In genomic region chr7:68073701-68074100, GRCh38 we compare ENCODE assay signal across 20 cellular contexts.
DNase-seq lines count a peak whose midpoint lies in the region; ATAC-seq, FAIRE-seq and TF ChIP-seq lines count a peak whose summit lies in the region.
"Had no signal": no experiment of that assay in that cellular context is flagged by ENCODE, and none has a peak within 500 bp of the region (broad histone marks: within the 10 kb centered on the region; RNA-seq: fewer than 3 reads in every experiment).

No MANE protein-coding gene starts in this region.

- ATAC-seq in A549 (no peak), HG02798 (IDR thresholded peaks at IDR 0.05; ENCODE audit: poor library complexity, unreplicated experiment) (no peak)
- no peak for ATAC-seq in activated naive CD4-positive, alpha-beta T cell treated with anti-CD3 and anti-CD28 coated beads, Interleukin-2, amount 50 U/mL, for 72 hours

- H3K4me1 ChIP-seq in A549: peaks cover 18% of the 10 kb centered on the region
- no peaks in the 10 kb centered on the region for H3K4me1 ChIP-seq in PC-9 (replicated peaks; ENCODE audit: insufficient read depth)
- no peaks in the 10 kb centered on the region for H3K4me1 ChIP-seq in mesendoderm (ENCODE audit: control insufficient read depth, low read depth, low read length)
- H3K4me1 ChIP-seq: BE2C had no signal

- H4K8ac ChIP-seq in mesendoderm (ENCODE audit: low read depth, low read length): no peak overlapping the region

- no peak overlapping the region for H2AK5ac ChIP-seq in mesendoderm (ENCODE audit: low read length)

- no peak overlapping the region; the same call in 1 of the 2 replicates for H2AFZ ChIP-seq in PC-9
- H2AFZ ChIP-seq: GM23248 had no signal

- no peak overlapping the region for H3K23ac ChIP-seq in mesendoderm (ENCODE audit: low read length)

- H3K9me3 ChIP-seq in A549 (no peaks in the 10 kb centered on the region), PC-9 (ENCODE audit: insufficient read depth, low read depth) (no peaks in the 10 kb centered on the region)
- H3K9me3 ChIP-seq: BE2C had no signal

- intact Hi-C loops in PC-9 (cut with micrococcal nuclease; ENCODE audit: unreplicated experiment): no loop called here

- no peak for TF ChIP-seq POLR2A in A549 (IDR thresholded peaks at IDR 0.05; ENCODE audit: low read length)

- H3K36me3 Mint-ChIP-seq in activated naive CD4-positive, alpha-beta T cell treated with anti-CD3 and anti-CD28 coated beads, Interleukin-2, amount 50 U/mL, for 72 hours: peaks cover 0 to 7% of the 10 kb centered on the region in 2 donors
- H3K36me3 Mint-ChIP-seq: CD4-positive, CD25-positive, alpha-beta regulatory T cell; CD8-positive, alpha-beta memory T cell had no signal

- H3K4me3 ChIP-seq in A549 (no peak overlapping the region), PC-9 (no peak overlapping the region), mesendoderm (ENCODE audit: low read length) (no peak overlapping the region)
- H3K4me3 ChIP-seq: GM23248 had no signal

- no peak overlapping the region for H3K18ac ChIP-seq in mesendoderm (ENCODE audit: low read length)

- CTCF ChIA-PET in A549 (lab: Yijun Ruan, JAX): interaction anchor here (0.6 to 2.0 kb wide), 2 partner anchors 10 to 81 kb away, joined by 3 to 9 read pairs; no protein-coding TSS in a partner anchor
- CTCF ChIA-PET in PC-9 (lab: Charles Lee): no interaction called here

- TF ChIP-seq CTCF in A549 (IDR thresholded peaks at IDR 0.05) (no peak), PC-9 (conservative IDR thresholded peaks at IDR 0.05) (no peak)

- WGBS in A549 (ENCODE audit: missing lambda C conversion rate): 34% methylated on average over 5 of the region's 5 CpGs
- no CpG with 5 or more reads among the region's 5 CpGs for WGBS in mesendoderm (ENCODE audit: extremely low coverage, insufficient coverage, low lambda C conversion rate)

- no peaks in the 10 kb centered on the region for H3K79me1 ChIP-seq in mesendoderm (ENCODE audit: low read length)

- H3K27me3 ChIP-seq in PC-9 (ENCODE audit: insufficient read depth, low read depth): 0 out of 2 replicates have a peak, but pooled peaks cover 7% of the 10 kb centered on the region
- no peaks in the 10 kb centered on the region for H3K27me3 ChIP-seq in mesendoderm (ENCODE audit: insufficient read depth, low read length, poor library complexity)
- H3K27me3 ChIP-seq: BE2C had no signal

- TF ChIP-seq EP300 in A549 (IDR thresholded peaks at IDR 0.05): no peak

- H3K4me2 ChIP-seq in A549 (peak overlapping the region; percentile 62), PC-9 (peak overlapping the region; percentile 64), mesendoderm (ENCODE audit: low read length) (no peak overlapping the region)

- no peaks in the 10 kb centered on the region for H3F3A ChIP-seq in PC-9 (ENCODE audit: insufficient read depth, low read depth)

- no peak overlapping the region for H2BK15ac ChIP-seq in mesendoderm (replicated peaks; ENCODE audit: low read depth)

- H3K56ac ChIP-seq in mesendoderm (ENCODE audit: low read length): no peak overlapping the region

- H3K36me3 ChIP-seq in PC-9 (ENCODE audit: low read depth) (no peaks in the 10 kb centered on the region), mesendoderm (ENCODE audit: control insufficient read depth, insufficient read depth, low read length) (no peaks in the 10 kb centered on the region)
- H3K36me3 ChIP-seq: BE2C had no signal

- POLR2A ChIA-PET in A549 (lab: Yijun Ruan, JAX): no interaction called here
- POLR2A ChIA-PET in PC-9 (lab: Charles Lee; ENCODE audit: unreplicated experiment): no interaction called here

- no TSS peak for BruUV-seq in PC-9 (replicated peaks; lab: Mats Ljungman, UMichigan)

- 0 out of 6 replicates have a peak overlapping the region, but pooled peaks of 1 of the 2 experiments have one; percentile 33 for H3K27ac ChIP-seq in A549
- no peak overlapping the region for H3K27ac ChIP-seq in PC-9
- H3K27ac ChIP-seq in mesendoderm (ENCODE audit: low read depth, low read length): no peak overlapping the region
- H3K27ac ChIP-seq: GM23248 had no signal

- peaks cover 9 to 24% of the 10 kb centered on the region in 2 donors for H3K9me3 Mint-ChIP-seq in activated naive CD4-positive, alpha-beta T cell treated with anti-CD3 and anti-CD28 coated beads, Interleukin-2, amount 50 U/mL, for 72 hours

- no peak for DNase-seq in A549 (ENCODE audit: low read depth in 1 of 2, low spot score in 1 of 2)
- DNase-seq in M059J (ENCODE audit: low read depth): peak; percentile 76
- no peak for DNase-seq in PC-9
- no peak for DNase-seq in mesendoderm
- no peak for DNase-seq in activated naive CD4-positive, alpha-beta T cell treated with anti-CD3 and anti-CD28 coated beads, Interleukin-2, amount 50 U/mL, for 72 hours (ENCODE audit: low spot score in 2 of 2)
- no peak for DNase-seq in NCI-H2227 treated with DMSO at 0.1 percent for 48 hours (lab: John Stamatoyannopoulos, UW)
- DNase-seq: 8988T; ACHN; BE2C; C1 segment of cervical spinal cord; CD4-positive, CD25-positive, alpha-beta regulatory T cell; CD8-positive, alpha-beta memory T cell; COR-L47; GM23248; H7 had no signal

- H3K27ac Mint-ChIP-seq in activated naive CD4-positive, alpha-beta T cell treated with anti-CD3 and anti-CD28 coated beads, Interleukin-2, amount 50 U/mL, for 72 hours: no peak overlapping the region
- H3K27ac Mint-ChIP-seq: CD4-positive, CD25-positive, alpha-beta regulatory T cell; CD8-positive, alpha-beta memory T cell had no signal

- no peak overlapping the region for H2BK5ac ChIP-seq in mesendoderm (ENCODE audit: low read length)

- FAIRE-seq in A549 (lab: Jason Lieb, UNC): no peak
- FAIRE-seq: D721Med, G401.6, GM12891, GM19239 had no signal

- H3K9me2 ChIP-seq in PC-9 (ENCODE audit: insufficient read depth): 0 out of 2 replicates have a peak, but pooled peaks cover 3% of the 10 kb centered on the region

- H2BK120ac ChIP-seq in mesendoderm (ENCODE audit: low read depth, low read length): no peak overlapping the region

- H3K79me2 ChIP-seq in PC-9 (ENCODE audit: low read depth): no peaks in the 10 kb centered on the region
- no peaks in the 10 kb centered on the region for H3K79me2 ChIP-seq in mesendoderm (ENCODE audit: control insufficient read depth, insufficient read depth, low read length)

- H3K4ac ChIP-seq in mesendoderm (ENCODE audit: low read depth, low read length): no peak overlapping the region

- H4K20me1 ChIP-seq in PC-9 (ENCODE audit: insufficient read depth): no peaks in the 10 kb centered on the region

- no peak overlapping the region for H4K5ac ChIP-seq in mesendoderm (ENCODE audit: low read length)

- H3K9ac ChIP-seq in mesendoderm (ENCODE audit: low read length): no peak overlapping the region
- H3K9ac ChIP-seq: GM23248 had no signal

- TF ChIP-seq RAD21 in A549 (conservative IDR thresholded peaks at IDR 0.05 in 1 of 2, IDR thresholded peaks at IDR 0.05 in 1 of 2): no peak

TF ChIP-seq in A549, 52 proteins besides CTCF, POLR2A, EP300 and RAD21:
- TF ChIP-seq MYC (IDR thresholded peaks at IDR 0.05; ENCODE audit: borderline replicate concordance, low read length): no peak
- TF ChIP-seq JUNB (IDR thresholded peaks at IDR 0.05): no peak
- no peak for TF ChIP-seq HMGXB4 (CRISPR knock-in tag; IDR thresholded peaks at IDR 0.05; ENCODE audit: borderline replicate concordance)
- no peak for TF ChIP-seq ELK1 (IDR thresholded peaks at IDR 0.05; ENCODE audit: low read depth, low read length)
- TF ChIP-seq CHD4 (IDR thresholded peaks at IDR 0.05; ENCODE audit: borderline replicate concordance): no peak
- TF ChIP-seq HDAC2 (IDR thresholded peaks at IDR 0.05): no peak
- no peak for TF ChIP-seq MAX (IDR thresholded peaks at IDR 0.05)
- TF ChIP-seq KDM5A (IDR thresholded peaks at IDR 0.05): no peak
